ENCODE assay signal across 1 cellular context in the genomic region with DNA sequence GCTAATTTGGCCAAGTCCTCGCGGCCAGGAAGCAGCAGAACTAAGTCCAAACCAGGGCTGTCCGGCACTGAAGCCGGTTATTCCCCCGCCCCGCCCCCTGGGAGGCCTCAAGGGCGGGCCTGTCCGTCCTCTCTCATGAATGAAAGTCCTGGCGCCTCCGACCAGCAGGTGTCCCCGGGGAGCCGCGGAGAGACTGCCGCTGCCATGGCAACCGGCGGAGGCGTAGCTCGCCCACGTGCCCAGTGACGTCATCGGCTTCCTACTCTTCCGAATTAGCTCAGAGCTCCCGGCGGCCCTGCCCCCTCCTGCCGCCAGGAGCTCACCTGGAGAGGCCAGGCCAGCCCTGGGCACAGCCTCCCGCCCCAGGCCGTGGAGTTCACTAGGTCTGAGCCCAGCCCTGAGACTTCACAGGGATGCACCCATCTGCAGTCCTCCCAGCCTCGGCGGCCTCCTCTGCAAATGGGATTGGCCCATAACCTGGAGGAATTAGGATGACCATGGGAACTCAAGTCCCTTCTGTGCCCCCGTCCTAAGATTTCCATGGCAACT.
TF ChIP-seq lines count a peak whose summit lies in the region.

No MANE protein-coding gene starts in this region.

TF ChIP-seq in HepG2, 621 proteins besides CTCF, POLR2A, EP300 and RAD21 (continues in another document):
- TF ChIP-seq SNRNP70 (IDR thresholded peaks at IDR 0.05; ENCODE audit: low read depth, low read length) (no peak), ZNF7 (CRISPR knock-in tag; IDR thresholded peaks at IDR 0.05) (no peak), ZNF816 (CRISPR knock-in tag; IDR thresholded peaks at IDR 0.05; ENCODE audit: borderline replicate concordance) (no peak; the same call in 1 of the 2 replicates), PHF21A (CRISPR knock-in tag; IDR thresholded peaks at IDR 0.05) (peak; percentile 73; the same call in 1 of the 2 replicates), SATB2 (CRISPR knock-in tag; IDR thresholded peaks at IDR 0.05) (no peak), ASH2L (IDR thresholded peaks at IDR 0.05; ENCODE audit: insufficient read length, low read depth, low read length) (peak; percentile 43), ZFYVE20 (CRISPR knock-in tag; IDR thresholded peaks at IDR 0.05; ENCODE audit: borderline replicate concordance, low read depth) (no peak), ZNF781 (CRISPR knock-in tag; IDR thresholded peaks at IDR 0.05; ENCODE audit: borderline replicate concordance, not compliant biosample characterization) (no peak), ZNF607 (CRISPR knock-in tag; IDR thresholded peaks at IDR 0.05; ENCODE audit: borderline replicate concordance) (no peak; the same call in 1 of the 2 replicates), KMT2A (CRISPR knock-in tag; IDR thresholded peaks at IDR 0.05) (no peak; the same call in 1 of the 2 replicates), ZNF235 (CRISPR knock-in tag; IDR thresholded peaks at IDR 0.05; ENCODE audit: borderline replicate concordance) (0 out of 2 replicates have a peak, but pooled peaks have one; percentile 31), ZSCAN20 (CRISPR knock-in tag; IDR thresholded peaks at IDR 0.05; ENCODE audit: borderline replicate concordance) (peak; percentile 70), ZNF232 (CRISPR knock-in tag; IDR thresholded peaks at IDR 0.05; ENCODE audit: borderline replicate concordance) (no peak), ZNF619 (CRISPR knock-in tag; IDR thresholded peaks at IDR 0.05) (peak; percentile 66; the same call in 1 of the 2 replicates), RCOR2 (CRISPR knock-in tag; IDR thresholded peaks at IDR 0.05) (peak; percentile 14; the same call in 1 of the 2 replicates), MBNL3 (CRISPR knock-in tag; conservative IDR thresholded peaks at IDR 0.05) (no peak), DMAP1 (CRISPR knock-in tag; IDR thresholded peaks at IDR 0.05) (peak; percentile 40; the same call in 1 of the 2 replicates), EZH2 (conservative IDR thresholded peaks at IDR 0.05; ENCODE audit: low read depth, low read length) (no peak), SMARCE1 (IDR thresholded peaks at IDR 0.05; ENCODE audit: borderline replicate concordance) (no peak), HNF4A (CRISPR knock-in tag; IDR thresholded peaks at IDR 0.05) (peak; percentile 74), ZNF383 (CRISPR knock-in tag; IDR thresholded peaks at IDR 0.05; ENCODE audit: borderline replicate concordance) (no peak), ZNF879 (CRISPR knock-in tag; IDR thresholded peaks at IDR 0.05) (no peak), ZFP62 (CRISPR knock-in tag; IDR thresholded peaks at IDR 0.05) (no peak), SRSF9 (IDR thresholded peaks at IDR 0.05; ENCODE audit: borderline replicate concordance, insufficient read depth, low read depth, low read length, poor library complexity, severe bottlenecking) (no peak), FOXA1 (IDR thresholded peaks at IDR 0.05) (no peak), FOXA1 (CRISPR knock-in tag; IDR thresholded peaks at IDR 0.05) (no peak), ZNF160 (CRISPR knock-in tag; IDR thresholded peaks at IDR 0.05) (0 out of 2 replicates have a peak, but pooled peaks have one; percentile 57), NR2C2 (CRISPR knock-in tag; IDR thresholded peaks at IDR 0.05; ENCODE audit: borderline replicate concordance) (peak; percentile 14; the same call in 1 of the 2 replicates), ZKSCAN8 (CRISPR knock-in tag; IDR thresholded peaks at IDR 0.05; ENCODE audit: borderline replicate concordance) (0 out of 2 replicates have a peak, but pooled peaks have one; percentile 12), RORA (CRISPR knock-in tag; IDR thresholded peaks at IDR 0.05) (no peak), NR3C1 (CRISPR knock-in tag; IDR thresholded peaks at IDR 0.05) (no peak), ZNF331 (CRISPR knock-in tag; IDR thresholded peaks at IDR 0.05) (peak; percentile 78), FOXM1 (CRISPR knock-in tag; IDR thresholded peaks at IDR 0.05) (no peak), NFE2 (CRISPR knock-in tag; IDR thresholded peaks at IDR 0.05) (0 out of 2 replicates have a peak, but pooled peaks have one; percentile 3), KDM4B (CRISPR knock-in tag; IDR thresholded peaks at IDR 0.05) (no peak; the same call in 1 of the 2 replicates), TAF1 (CRISPR knock-in tag; IDR thresholded peaks at IDR 0.05) (peak; percentile 50; the same call in 1 of the 2 replicates), KDM6A (CRISPR knock-in tag; IDR thresholded peaks at IDR 0.05; ENCODE audit: low read depth) (peak; percentile 18; the same call in 1 of the 2 replicates), ZNF749 (CRISPR knock-in tag; IDR thresholded peaks at IDR 0.05; ENCODE audit: borderline replicate concordance) (no peak), ZNF367 (CRISPR knock-in tag; IDR thresholded peaks at IDR 0.05; ENCODE audit: borderline replicate concordance) (no peak), FOXJ3 (CRISPR knock-in tag; IDR thresholded peaks at IDR 0.05; ENCODE audit: borderline replicate concordance) (no peak), ZNF709 (CRISPR knock-in tag; IDR thresholded peaks at IDR 0.05) (no peak; the same call in 1 of the 2 replicates)
- TF ChIP-seq, protein P1, sequence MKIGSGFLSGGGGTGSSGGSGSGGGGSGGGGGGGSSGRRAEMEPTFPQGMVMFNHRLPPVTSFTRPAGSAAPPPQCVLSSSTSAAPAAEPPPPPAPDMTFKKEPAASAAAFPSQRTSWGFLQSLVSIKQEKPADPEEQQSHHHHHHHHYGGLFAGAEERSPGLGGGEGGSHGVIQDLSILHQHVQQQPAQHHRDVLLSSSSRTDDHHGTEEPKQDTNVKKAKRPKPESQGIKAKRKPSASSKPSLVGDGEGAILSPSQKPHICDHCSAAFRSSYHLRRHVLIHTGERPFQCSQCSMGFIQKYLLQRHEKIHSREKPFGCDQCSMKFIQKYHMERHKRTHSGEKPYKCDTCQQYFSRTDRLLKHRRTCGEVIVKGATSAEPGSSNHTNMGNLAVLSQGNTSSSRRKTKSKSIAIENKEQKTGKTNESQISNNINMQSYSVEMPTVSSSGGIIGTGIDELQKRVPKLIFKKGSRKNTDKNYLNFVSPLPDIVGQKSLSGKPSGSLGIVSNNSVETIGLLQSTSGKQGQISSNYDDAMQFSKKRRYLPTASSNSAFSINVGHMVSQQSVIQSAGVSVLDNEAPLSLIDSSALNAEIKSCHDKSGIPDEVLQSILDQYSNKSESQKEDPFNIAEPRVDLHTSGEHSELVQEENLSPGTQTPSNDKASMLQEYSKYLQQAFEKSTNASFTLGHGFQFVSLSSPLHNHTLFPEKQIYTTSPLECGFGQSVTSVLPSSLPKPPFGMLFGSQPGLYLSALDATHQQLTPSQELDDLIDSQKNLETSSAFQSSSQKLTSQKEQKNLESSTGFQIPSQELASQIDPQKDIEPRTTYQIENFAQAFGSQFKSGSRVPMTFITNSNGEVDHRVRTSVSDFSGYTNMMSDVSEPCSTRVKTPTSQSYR (CRISPR knock-in tag; IDR thresholded peaks at IDR 0.05; ENCODE audit: borderline replicate concordance), result peak; percentile 79
- TF ChIP-seq, protein P2, sequence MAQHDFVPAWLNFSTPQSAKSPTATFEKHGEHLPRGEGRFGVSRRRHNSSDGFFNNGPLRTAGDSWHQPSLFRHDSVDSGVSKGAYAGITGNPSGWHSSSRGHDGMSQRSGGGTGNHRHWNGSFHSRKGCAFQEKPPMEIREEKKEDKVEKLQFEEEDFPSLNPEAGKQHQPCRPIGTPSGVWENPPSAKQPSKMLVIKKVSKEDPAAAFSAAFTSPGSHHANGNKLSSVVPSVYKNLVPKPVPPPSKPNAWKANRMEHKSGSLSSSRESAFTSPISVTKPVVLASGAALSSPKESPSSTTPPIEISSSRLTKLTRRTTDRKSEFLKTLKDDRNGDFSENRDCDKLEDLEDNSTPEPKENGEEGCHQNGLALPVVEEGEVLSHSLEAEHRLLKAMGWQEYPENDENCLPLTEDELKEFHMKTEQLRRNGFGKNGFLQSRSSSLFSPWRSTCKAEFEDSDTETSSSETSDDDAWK (CRISPR knock-in tag; IDR thresholded peaks at IDR 0.05), result no peak
- TF ChIP-seq, protein P3, sequence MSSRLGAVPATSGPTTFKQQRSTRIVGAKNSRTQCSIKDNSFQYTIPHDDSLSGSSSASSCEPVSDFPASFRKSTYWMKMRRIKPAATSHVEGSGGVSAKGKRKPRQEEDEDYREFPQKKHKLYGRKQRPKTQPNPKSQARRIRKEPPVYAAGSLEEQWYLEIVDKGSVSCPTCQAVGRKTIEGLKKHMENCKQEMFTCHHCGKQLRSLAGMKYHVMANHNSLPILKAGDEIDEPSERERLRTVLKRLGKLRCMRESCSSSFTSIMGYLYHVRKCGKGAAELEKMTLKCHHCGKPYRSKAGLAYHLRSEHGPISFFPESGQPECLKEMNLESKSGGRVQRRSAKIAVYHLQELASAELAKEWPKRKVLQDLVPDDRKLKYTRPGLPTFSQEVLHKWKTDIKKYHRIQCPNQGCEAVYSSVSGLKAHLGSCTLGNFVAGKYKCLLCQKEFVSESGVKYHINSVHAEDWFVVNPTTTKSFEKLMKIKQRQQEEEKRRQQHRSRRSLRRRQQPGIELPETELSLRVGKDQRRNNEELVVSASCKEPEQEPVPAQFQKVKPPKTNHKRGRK (CRISPR knock-in tag; IDR thresholded peaks at IDR 0.05), result no peak
- TF ChIP-seq, protein P4, sequence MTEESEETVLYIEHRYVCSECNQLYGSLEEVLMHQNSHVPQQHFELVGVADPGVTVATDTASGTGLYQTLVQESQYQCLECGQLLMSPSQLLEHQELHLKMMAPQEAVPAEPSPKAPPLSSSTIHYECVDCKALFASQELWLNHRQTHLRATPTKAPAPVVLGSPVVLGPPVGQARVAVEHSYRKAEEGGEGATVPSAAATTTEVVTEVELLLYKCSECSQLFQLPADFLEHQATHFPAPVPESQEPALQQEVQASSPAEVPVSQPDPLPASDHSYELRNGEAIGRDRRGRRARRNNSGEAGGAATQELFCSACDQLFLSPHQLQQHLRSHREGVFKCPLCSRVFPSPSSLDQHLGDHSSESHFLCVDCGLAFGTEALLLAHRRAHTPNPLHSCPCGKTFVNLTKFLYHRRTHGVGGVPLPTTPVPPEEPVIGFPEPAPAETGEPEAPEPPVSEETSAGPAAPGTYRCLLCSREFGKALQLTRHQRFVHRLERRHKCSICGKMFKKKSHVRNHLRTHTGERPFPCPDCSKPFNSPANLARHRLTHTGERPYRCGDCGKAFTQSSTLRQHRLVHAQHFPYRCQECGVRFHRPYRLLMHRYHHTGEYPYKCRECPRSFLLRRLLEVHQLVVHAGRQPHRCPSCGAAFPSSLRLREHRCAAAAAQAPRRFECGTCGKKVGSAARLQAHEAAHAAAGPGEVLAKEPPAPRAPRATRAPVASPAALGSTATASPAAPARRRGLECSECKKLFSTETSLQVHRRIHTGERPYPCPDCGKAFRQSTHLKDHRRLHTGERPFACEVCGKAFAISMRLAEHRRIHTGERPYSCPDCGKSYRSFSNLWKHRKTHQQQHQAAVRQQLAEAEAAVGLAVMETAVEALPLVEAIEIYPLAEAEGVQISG (CRISPR knock-in tag; IDR thresholded peaks at IDR 0.05), result no peak; the same call in 1 of the 2 replicates
- TF ChIP-seq, protein P5, sequence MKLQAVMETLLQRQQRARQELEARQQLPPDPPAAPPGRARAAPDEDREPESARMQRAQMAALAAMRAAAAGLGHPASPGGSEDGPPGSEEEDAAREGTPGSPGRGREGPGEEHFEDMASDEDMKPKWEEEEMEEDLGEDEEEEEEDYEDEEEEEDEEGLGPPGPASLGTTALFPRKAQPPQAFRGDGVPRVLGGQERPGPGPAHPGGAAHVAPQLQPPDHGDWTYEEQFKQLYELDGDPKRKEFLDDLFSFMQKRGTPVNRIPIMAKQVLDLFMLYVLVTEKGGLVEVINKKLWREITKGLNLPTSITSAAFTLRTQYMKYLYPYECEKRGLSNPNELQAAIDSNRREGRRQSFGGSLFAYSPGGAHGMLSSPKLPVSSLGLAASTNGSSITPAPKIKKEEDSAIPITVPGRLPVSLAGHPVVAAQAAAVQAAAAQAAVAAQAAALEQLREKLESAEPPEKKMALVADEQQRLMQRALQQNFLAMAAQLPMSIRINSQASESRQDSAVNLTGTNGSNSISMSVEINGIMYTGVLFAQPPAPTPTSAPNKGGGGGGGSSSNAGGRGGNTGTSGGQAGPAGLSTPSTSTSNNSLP (IDR thresholded peaks at IDR 0.05; ENCODE audit: low read depth, low read length), result peak; percentile 45; the same call in 1 of the 2 replicates
- TF ChIP-seq, protein P6, sequence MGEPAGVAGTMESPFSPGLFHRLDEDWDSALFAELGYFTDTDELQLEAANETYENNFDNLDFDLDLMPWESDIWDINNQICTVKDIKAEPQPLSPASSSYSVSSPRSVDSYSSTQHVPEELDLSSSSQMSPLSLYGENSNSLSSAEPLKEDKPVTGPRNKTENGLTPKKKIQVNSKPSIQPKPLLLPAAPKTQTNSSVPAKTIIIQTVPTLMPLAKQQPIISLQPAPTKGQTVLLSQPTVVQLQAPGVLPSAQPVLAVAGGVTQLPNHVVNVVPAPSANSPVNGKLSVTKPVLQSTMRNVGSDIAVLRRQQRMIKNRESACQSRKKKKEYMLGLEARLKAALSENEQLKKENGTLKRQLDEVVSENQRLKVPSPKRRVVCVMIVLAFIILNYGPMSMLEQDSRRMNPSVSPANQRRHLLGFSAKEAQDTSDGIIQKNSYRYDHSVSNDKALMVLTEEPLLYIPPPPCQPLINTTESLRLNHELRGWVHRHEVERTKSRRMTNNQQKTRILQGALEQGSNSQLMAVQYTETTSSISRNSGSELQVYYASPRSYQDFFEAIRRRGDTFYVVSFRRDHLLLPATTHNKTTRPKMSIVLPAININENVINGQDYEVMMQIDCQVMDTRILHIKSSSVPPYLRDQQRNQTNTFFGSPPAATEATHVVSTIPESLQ (CRISPR knock-in tag; conservative IDR thresholded peaks at IDR 0.05), result no peak; the same call in 1 of the 2 replicates
- TF ChIP-seq, protein P7, sequence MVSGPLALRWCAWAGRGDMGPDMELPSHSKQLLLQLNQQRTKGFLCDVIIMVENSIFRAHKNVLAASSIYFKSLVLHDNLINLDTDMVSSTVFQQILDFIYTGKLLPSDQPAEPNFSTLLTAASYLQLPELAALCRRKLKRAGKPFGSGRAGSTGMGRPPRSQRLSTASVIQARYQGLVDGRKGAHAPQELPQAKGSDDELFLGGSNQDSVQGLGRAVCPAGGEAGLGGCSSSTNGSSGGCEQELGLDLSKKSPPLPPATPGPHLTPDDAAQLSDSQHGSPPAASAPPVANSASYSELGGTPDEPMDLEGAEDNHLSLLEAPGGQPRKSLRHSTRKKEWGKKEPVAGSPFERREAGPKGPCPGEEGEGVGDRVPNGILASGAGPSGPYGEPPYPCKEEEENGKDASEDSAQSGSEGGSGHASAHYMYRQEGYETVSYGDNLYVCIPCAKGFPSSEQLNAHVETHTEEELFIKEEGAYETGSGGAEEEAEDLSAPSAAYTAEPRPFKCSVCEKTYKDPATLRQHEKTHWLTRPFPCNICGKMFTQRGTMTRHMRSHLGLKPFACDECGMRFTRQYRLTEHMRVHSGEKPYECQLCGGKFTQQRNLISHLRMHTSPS (CRISPR knock-in tag; IDR thresholded peaks at IDR 0.05; ENCODE audit: low read depth), result no peak
- TF ChIP-seq, protein P8, sequence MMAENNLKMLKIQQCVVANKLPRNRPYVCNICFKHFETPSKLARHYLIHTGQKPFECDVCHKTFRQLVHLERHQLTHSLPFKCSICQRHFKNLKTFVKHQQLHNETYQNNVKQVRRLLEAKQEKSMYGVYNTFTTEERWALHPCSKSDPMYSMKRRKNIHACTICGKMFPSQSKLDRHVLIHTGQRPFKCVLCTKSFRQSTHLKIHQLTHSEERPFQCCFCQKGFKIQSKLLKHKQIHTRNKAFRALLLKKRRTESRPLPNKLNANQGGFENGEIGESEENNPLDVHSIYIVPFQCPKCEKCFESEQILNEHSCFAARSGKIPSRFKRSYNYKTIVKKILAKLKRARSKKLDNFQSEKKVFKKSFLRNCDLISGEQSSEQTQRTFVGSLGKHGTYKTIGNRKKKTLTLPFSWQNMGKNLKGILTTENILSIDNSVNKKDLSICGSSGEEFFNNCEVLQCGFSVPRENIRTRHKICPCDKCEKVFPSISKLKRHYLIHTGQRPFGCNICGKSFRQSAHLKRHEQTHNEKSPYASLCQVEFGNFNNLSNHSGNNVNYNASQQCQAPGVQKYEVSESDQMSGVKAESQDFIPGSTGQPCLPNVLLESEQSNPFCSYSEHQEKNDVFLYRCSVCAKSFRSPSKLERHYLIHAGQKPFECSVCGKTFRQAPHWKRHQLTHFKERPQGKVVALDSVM (CRISPR knock-in tag; IDR thresholded peaks at IDR 0.05), result peak; percentile 66
